Comparison of ENCODE assay signal across 28 cellular contexts in the genomic region with DNA sequence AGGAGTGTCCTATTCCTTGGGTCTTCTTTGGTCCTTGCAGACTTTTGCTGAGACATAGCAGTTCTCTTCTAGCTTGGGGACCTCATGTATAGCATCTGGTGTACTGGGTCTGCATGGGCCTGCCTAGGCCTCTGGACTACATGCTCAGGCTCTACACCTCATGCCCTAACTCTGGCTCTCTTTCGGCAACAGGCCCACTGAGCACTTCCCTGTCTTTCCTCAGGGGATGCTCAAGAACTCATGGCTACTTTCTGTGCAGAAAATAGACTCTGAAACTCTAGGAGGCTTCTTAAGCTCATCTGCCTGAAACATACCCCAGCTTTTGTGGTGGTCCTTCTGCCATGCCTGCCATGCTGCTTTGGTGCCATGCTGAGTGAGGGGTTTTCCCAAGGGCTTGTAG.
"Had no signal": no experiment of that assay in that cellular context is flagged by ENCODE, and none has a peak within 500 bp of the region (broad histone marks: within the 10 kb centered on the region; RNA-seq: fewer than 3 reads in every experiment).

No MANE protein-coding gene starts in this region.

- H3K79me2 ChIP-seq: hepatocyte had no signal

- H3K4me2 ChIP-seq: hepatocyte, neural progenitor cell had no signal

- DNase-seq: heart right ventricle; islet precursor cell; left ventricle myocardium inferior; midbrain; mucosa of descending colon; naive thymus-derived CD8-positive, alpha-beta T cell; occipital lobe; ovary; posterior cingulate gyrus; retina; right cardiac atrium; sigmoid colon; small intestine; spleen; stimulated activated CD4-positive, alpha-beta T cell treated with anti-CD3 and anti-CD28 coated beads, Interleukin-4, amount 100 ng/mL, for 24 hours; stimulated activated naive B cell treated with anti-CD40 and anti-IgM and Interleukin-4, amounts not matched to agents 10 μg/mL and 1 μg/mL and 100 μg/mL, for 72 hours; substantia nigra; upper lobe of left lung had no signal

- FAIRE-seq: small intestine had no signal

- H3K4me1 ChIP-seq: heart right ventricle, left ventricle myocardium inferior, prostate gland, sigmoid colon, spleen, tibial nerve, upper lobe of left lung, vagina had no signal

- H3K4me3 ChIP-seq: heart right ventricle, hepatocyte, left ventricle myocardium inferior, lung, mucosa of descending colon, neural progenitor cell, ovary, prostate gland, sigmoid colon, spleen, tibial nerve, upper lobe of left lung, vagina had no signal

- H3K9me3 ChIP-seq: heart right ventricle, left ventricle myocardium inferior, mucosa of descending colon, neutrophil, ovary, prostate gland, sigmoid colon, spleen, tibial nerve, upper lobe of left lung, vagina had no signal

- H3K4me3 Mint-ChIP-seq: memory B cell; naive thymus-derived CD8-positive, alpha-beta T cell; nephron; neural progenitor cell; stimulated activated naive B cell treated with anti-CD40 and anti-IgM and Interleukin-4, amounts not matched to agents 10 μg/mL and 1 μg/mL and 100 μg/mL, for 72 hours; stimulated activated naive CD8-positive, alpha-beta T cell treated with anti-CD3 and anti-CD28 coated beads, Interleukin-15, Interleukin-2, amounts not matched to agents 100 ng/mL and 50 ng/mL, for 24 hours had no signal

- H2AFZ ChIP-seq: hepatocyte, neural progenitor cell had no signal

- H3K9ac ChIP-seq: neural progenitor cell had no signal

- H3K4me1 Mint-ChIP-seq: memory B cell; naive thymus-derived CD8-positive, alpha-beta T cell; stimulated activated naive B cell treated with anti-CD40 and anti-IgM and Interleukin-4, amounts not matched to agents 10 μg/mL and 1 μg/mL and 100 μg/mL, for 72 hours had no signal

- H3K9me3 Mint-ChIP-seq: memory B cell; naive thymus-derived CD8-positive, alpha-beta T cell; nephron; neural progenitor cell; stimulated activated naive B cell treated with anti-CD40 and anti-IgM and Interleukin-4, amounts not matched to agents 10 μg/mL and 1 μg/mL and 100 μg/mL, for 72 hours; stimulated activated naive CD8-positive, alpha-beta T cell treated with anti-CD3 and anti-CD28 coated beads, Interleukin-15, Interleukin-2, amounts not matched to agents 100 ng/mL and 50 ng/mL, for 24 hours had no signal

- ATAC-seq: heart right ventricle; mucosa of descending colon; naive thymus-derived CD8-positive, alpha-beta T cell; right cardiac atrium had no signal

- H3K27ac ChIP-seq: heart right ventricle, hepatocyte, left ventricle myocardium inferior, neural progenitor cell, neutrophil, ovary, prostate gland, sigmoid colon, spleen, tibial nerve, upper lobe of left lung, vagina had no signal

- H3K36me3 ChIP-seq: heart right ventricle, left ventricle myocardium inferior, neural progenitor cell, neutrophil, ovary, prostate gland, sigmoid colon, spleen, tibial nerve, upper lobe of left lung, vagina had no signal

- H3K36me3 Mint-ChIP-seq: memory B cell; naive thymus-derived CD8-positive, alpha-beta T cell; neural progenitor cell; stimulated activated naive B cell treated with anti-CD40 and anti-IgM and Interleukin-4, amounts not matched to agents 10 μg/mL and 1 μg/mL and 100 μg/mL, for 72 hours had no signal

- H3K27me3 Mint-ChIP-seq: memory B cell had no signal

- H3K27me3 ChIP-seq: heart right ventricle, hepatocyte, neural progenitor cell, neutrophil, ovary, sigmoid colon, spleen, tibial nerve, upper lobe of left lung, vagina had no signal

- H3K27ac Mint-ChIP-seq: memory B cell; naive thymus-derived CD8-positive, alpha-beta T cell; nephron; neural progenitor cell; stimulated activated naive B cell treated with anti-CD40 and anti-IgM and Interleukin-4, amounts not matched to agents 10 μg/mL and 1 μg/mL and 100 μg/mL, for 72 hours; stimulated activated naive CD8-positive, alpha-beta T cell treated with anti-CD3 and anti-CD28 coated beads, Interleukin-15, Interleukin-2, amounts not matched to agents 100 ng/mL and 50 ng/mL, for 24 hours had no signal
